ENCODE assay signal across 8 cellular contexts in the genomic region with DNA sequence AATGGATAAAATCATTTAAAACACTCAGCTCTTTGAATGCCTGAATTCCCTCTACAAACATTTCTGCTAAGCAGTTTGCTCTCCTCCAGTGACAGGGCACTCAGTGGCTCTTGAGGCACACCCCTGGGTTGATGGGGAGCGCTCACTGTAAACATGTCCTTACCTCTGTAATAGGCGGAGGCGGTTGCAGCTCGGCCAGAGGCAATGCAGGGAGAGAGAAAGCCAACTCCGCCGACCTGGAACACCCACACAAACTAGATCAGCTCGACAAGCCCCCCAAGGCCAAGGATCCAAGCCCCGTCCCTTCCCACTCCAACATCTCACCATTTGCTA. TPM values are rescaled to one million over a fixed set of nuclear protein-coding genes. Genes with fewer than 3 reads are reported as not detected.
DNase-seq lines count a peak whose midpoint lies in the region; ATAC-seq lines count a peak whose summit lies in the region.

No MANE protein-coding gene starts in this region.

- DNase-seq in AG08395 (ENCODE audit: low spot score) (peak; percentile 10), superior temporal gyrus (ENCODE audit: extremely low spot score) (no peak), NCI-H2196 treated with DMSO at 0.1 percent for 48 hours (lab: John Stamatoyannopoulos, UW; ENCODE audit: unreplicated experiment) (no peak)
- no peak for DNase-seq in activated naive CD8-positive, alpha-beta T cell treated with anti-CD3 and anti-CD28 coated beads, Interleukin-2, amount 10 ng/mL, durations not matched to agents 7 days and 5 days
- no peak for DNase-seq in stimulated activated naive B cell treated with anti-CD40 and anti-IgM and Interleukin-4, amounts not matched to agents 10 μg/mL and 1 μg/mL and 100 μg/mL, for 72 hours

- ATAC-seq in GM18870 (IDR thresholded peaks at IDR 0.05; ENCODE audit: unreplicated experiment) (peak; percentile 5), HG03378 (IDR thresholded peaks at IDR 0.05; ENCODE audit: unreplicated experiment) (peak; percentile 3)
- ATAC-seq in activated naive CD8-positive, alpha-beta T cell treated with anti-CD3 and anti-CD28 coated beads, Interleukin-2, amount 10 ng/mL, durations not matched to agents 7 days and 5 days (ENCODE audit: low read depth), result peak; percentile 37
- ATAC-seq in stimulated activated naive B cell treated with anti-CD40 and anti-IgM and Interleukin-4, amounts not matched to agents 10 μg/mL and 1 μg/mL and 100 μg/mL, for 72 hours (replicated peaks), result peak; percentile 49

- no peaks in the 10 kb centered on the region for H3K4me1 ChIP-seq in iPS-18a (ENCODE audit: control insufficient read depth, low read depth, low read length)

- peak overlapping the region; percentile 97 for H3K4me3 ChIP-seq in iPS-18a (ENCODE audit: low read length)

- no peaks in the 10 kb centered on the region for H3K9me3 Mint-ChIP-seq in activated naive CD8-positive, alpha-beta T cell treated with anti-CD3 and anti-CD28 coated beads, Interleukin-2, amount 10 ng/mL, durations not matched to agents 7 days and 5 days
- H3K9me3 Mint-ChIP-seq in stimulated activated naive B cell treated with anti-CD40 and anti-IgM and Interleukin-4, amounts not matched to agents 10 μg/mL and 1 μg/mL and 100 μg/mL, for 72 hours, result no peaks in the 10 kb centered on the region

- no peaks in the 10 kb centered on the region for H3K27me3 ChIP-seq in iPS-18a (ENCODE audit: control insufficient read depth, insufficient read depth, low read length)

- POLR2A ChIA-PET in activated naive CD8-positive, alpha-beta T cell treated with anti-CD3 and anti-CD28 coated beads, Interleukin-2, amount 10 ng/mL, durations not matched to agents 7 days and 5 days (lab: Charles Lee), result interaction anchor here (0.8 to 2.5 kb wide), 9 partner anchors 10 to 330 kb away, joined by 3 to 17 read pairs (median 5); partner anchors contain the start of genes BRD8, CDC25C, ETF1 and KIF20A

- H3K4me3 Mint-ChIP-seq in activated naive CD8-positive, alpha-beta T cell treated with anti-CD3 and anti-CD28 coated beads, Interleukin-2, amount 10 ng/mL, durations not matched to agents 7 days and 5 days, result peak overlapping the region; percentile 98
- H3K4me3 Mint-ChIP-seq in stimulated activated naive B cell treated with anti-CD40 and anti-IgM and Interleukin-4, amounts not matched to agents 10 μg/mL and 1 μg/mL and 100 μg/mL, for 72 hours, result peak overlapping the region; percentile 97

- H3K27ac ChIP-seq in iPS-18a (ENCODE audit: low read length), result peak overlapping the region; percentile 58

- peaks cover 23% of the 10 kb centered on the region for H3K4me1 Mint-ChIP-seq in activated naive CD8-positive, alpha-beta T cell treated with anti-CD3 and anti-CD28 coated beads, Interleukin-2, amount 10 ng/mL, durations not matched to agents 7 days and 5 days
- H3K4me1 Mint-ChIP-seq in stimulated activated naive B cell treated with anti-CD40 and anti-IgM and Interleukin-4, amounts not matched to agents 10 μg/mL and 1 μg/mL and 100 μg/mL, for 72 hours, result peaks cover 8 to 22% of the 10 kb centered on the region in 2 donors

- peaks cover 6% of the 10 kb centered on the region for H3K36me3 Mint-ChIP-seq in activated naive CD8-positive, alpha-beta T cell treated with anti-CD3 and anti-CD28 coated beads, Interleukin-2, amount 10 ng/mL, durations not matched to agents 7 days and 5 days
- H3K36me3 Mint-ChIP-seq in stimulated activated naive B cell treated with anti-CD40 and anti-IgM and Interleukin-4, amounts not matched to agents 10 μg/mL and 1 μg/mL and 100 μg/mL, for 72 hours, result peaks cover 11 to 15% of the 10 kb centered on the region in 2 donors

- H3K9me3 ChIP-seq in iPS-18a (ENCODE audit: control insufficient read depth, low read depth, low read length), result no peaks in the 10 kb centered on the region

- peak overlapping the region; percentile 96 for H3K27ac Mint-ChIP-seq in activated naive CD8-positive, alpha-beta T cell treated with anti-CD3 and anti-CD28 coated beads, Interleukin-2, amount 10 ng/mL, durations not matched to agents 7 days and 5 days
- peak overlapping the region; percentile 98 for H3K27ac Mint-ChIP-seq in stimulated activated naive B cell treated with anti-CD40 and anti-IgM and Interleukin-4, amounts not matched to agents 10 μg/mL and 1 μg/mL and 100 μg/mL, for 72 hours

- peak overlapping the region; percentile 97 for H3K9ac ChIP-seq in iPS-18a (ENCODE audit: low read length)

- H3K36me3 ChIP-seq in iPS-18a (ENCODE audit: control insufficient read depth, low read depth, low read length), result peaks cover 12% of the 10 kb centered on the region

- peaks cover 2% of the 10 kb centered on the region for H3K27me3 Mint-ChIP-seq in activated naive CD8-positive, alpha-beta T cell treated with anti-CD3 and anti-CD28 coated beads, Interleukin-2, amount 10 ng/mL, durations not matched to agents 7 days and 5 days
- H3K27me3 Mint-ChIP-seq in stimulated activated naive B cell treated with anti-CD40 and anti-IgM and Interleukin-4, amounts not matched to agents 10 μg/mL and 1 μg/mL and 100 μg/mL, for 72 hours, result no peaks in the 10 kb centered on the region

RNA-seq across cellular contexts. Expression of gene CDC23, which starts 0.3 kb away (rescaled TPM):
- total RNA-seq in activated naive CD8-positive, alpha-beta T cell treated with anti-CD3 and anti-CD28 coated beads, Interleukin-2, amount 10 ng/mL, durations not matched to agents 7 days and 5 days, result 10 to 100 TPM; 33.0 to 34.4 TPM

RNA-seq across cellular contexts. Expression of gene KIF20A, which starts 33.9 kb away (rescaled TPM):
- 10 to 100 TPM; 51.0 to 52.4 TPM for total RNA-seq in activated naive CD8-positive, alpha-beta T cell treated with anti-CD3 and anti-CD28 coated beads, Interleukin-2, amount 10 ng/mL, durations not matched to agents 7 days and 5 days

RNA-seq across cellular contexts. Expression of gene BRD8, which starts 34.4 kb away (rescaled TPM):
- total RNA-seq in activated naive CD8-positive, alpha-beta T cell treated with anti-CD3 and anti-CD28 coated beads, Interleukin-2, amount 10 ng/mL, durations not matched to agents 7 days and 5 days, result 10 to 100 TPM; 75.5 to 76.8 TPM
